Comparison of ENCODE assay signal across 1 cellular context in the genomic region with DNA sequence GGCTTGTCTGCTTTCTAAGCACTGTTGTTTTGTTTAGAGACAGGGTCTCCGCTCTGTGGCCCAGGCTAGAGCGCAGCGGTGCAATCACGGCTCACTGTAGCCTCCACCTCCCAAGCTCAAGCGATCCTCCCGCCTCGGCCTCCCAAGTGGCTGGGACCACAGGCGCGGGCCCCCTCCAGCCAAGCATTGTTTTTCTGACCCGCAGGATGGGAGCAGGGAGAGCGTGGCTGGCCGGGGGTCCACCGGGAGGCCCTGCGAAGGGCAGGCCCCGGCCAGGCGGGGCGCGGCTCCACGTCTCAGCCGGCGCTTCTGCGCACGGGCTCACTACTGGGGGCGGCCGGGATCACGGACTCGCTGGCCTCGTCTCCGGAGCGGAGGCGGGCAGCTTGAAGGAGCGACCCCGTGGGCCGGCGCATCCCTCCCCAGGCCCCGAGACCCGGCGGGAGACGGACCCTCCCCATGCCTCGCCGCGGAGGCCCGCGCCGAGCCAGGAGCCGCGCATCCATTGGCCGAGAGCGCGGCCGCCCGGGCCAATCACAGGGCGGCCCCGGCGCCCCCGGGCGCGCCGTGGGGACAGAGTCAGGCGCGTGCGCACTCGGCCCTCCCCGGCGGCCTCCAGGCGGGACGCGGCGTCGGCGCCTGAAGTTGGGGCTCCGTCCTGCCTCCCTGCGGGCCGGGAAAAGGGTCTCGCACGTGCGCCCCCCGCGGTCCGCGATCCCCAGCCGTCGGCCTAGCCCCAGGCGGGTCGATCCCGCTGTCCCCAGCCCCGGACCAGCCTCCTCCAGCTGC.
TF ChIP-seq lines count a peak whose summit lies in the region.

No MANE protein-coding gene starts in this region.

TF ChIP-seq in HepG2, 621 proteins besides CTCF, POLR2A, EP300 and RAD21 (continued from another document and continues in another):
- TF ChIP-seq, protein P1, sequence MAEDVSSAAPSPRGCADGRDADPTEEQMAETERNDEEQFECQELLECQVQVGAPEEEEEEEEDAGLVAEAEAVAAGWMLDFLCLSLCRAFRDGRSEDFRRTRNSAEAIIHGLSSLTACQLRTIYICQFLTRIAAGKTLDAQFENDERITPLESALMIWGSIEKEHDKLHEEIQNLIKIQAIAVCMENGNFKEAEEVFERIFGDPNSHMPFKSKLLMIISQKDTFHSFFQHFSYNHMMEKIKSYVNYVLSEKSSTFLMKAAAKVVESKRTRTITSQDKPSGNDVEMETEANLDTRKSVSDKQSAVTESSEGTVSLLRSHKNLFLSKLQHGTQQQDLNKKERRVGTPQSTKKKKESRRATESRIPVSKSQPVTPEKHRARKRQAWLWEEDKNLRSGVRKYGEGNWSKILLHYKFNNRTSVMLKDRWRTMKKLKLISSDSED (CRISPR knock-in tag; IDR thresholded peaks at IDR 0.05), result 0 out of 2 replicates have a peak, but pooled peaks have one; percentile 77
- TF ChIP-seq ZNF3 (CRISPR knock-in tag; IDR thresholded peaks at IDR 0.05) (0 out of 2 replicates have a peak, but pooled peaks have one; percentile 31), RAD51 (IDR thresholded peaks at IDR 0.05; ENCODE audit: borderline replicate concordance) (no peak), ZNF33A (CRISPR knock-in tag; IDR thresholded peaks at IDR 0.05; ENCODE audit: borderline replicate concordance) (no peak), CCDC6 (CRISPR knock-in tag; IDR thresholded peaks at IDR 0.05) (peak; percentile 81; the same call in 1 of the 2 replicates), PHB2 (IDR thresholded peaks at IDR 0.05; ENCODE audit: partially characterized antibody) (no peak), ELF4 (CRISPR knock-in tag; IDR thresholded peaks at IDR 0.05; ENCODE audit: borderline replicate concordance) (no peak), ISL2 (CRISPR knock-in tag; IDR thresholded peaks at IDR 0.05) (no peak), SALL2 (CRISPR knock-in tag; IDR thresholded peaks at IDR 0.05) (peak; percentile 36; the same call in 1 of the 2 replicates), IKZF4 (CRISPR knock-in tag; IDR thresholded peaks at IDR 0.05; ENCODE audit: borderline replicate concordance, low read depth, not compliant biosample characterization) (peak; percentile 90), YY1 (IDR thresholded peaks at IDR 0.05; ENCODE audit: insufficient read depth, insufficient replicate concordance, low read depth, low read length) (no peak), SETDB1 (CRISPR knock-in tag; IDR thresholded peaks at IDR 0.05; ENCODE audit: borderline replicate concordance) (no peak), GLI4 (CRISPR knock-in tag; IDR thresholded peaks at IDR 0.05; ENCODE audit: borderline replicate concordance) (no peak), FOXK2 (IDR thresholded peaks at IDR 0.05) (no peak), RFXANK (CRISPR knock-in tag; IDR thresholded peaks at IDR 0.05) (0 out of 2 replicates have a peak, but pooled peaks have one; percentile 59), TCF7 (IDR thresholded peaks at IDR 0.05; ENCODE audit: low read depth) (no peak), ZNF546 (CRISPR knock-in tag; conservative IDR thresholded peaks at IDR 0.05) (peak; percentile 92; the same call in 1 of the 2 replicates), NFRKB (IDR thresholded peaks at IDR 0.05) (no peak), SP140L (CRISPR knock-in tag; IDR thresholded peaks at IDR 0.05; ENCODE audit: borderline replicate concordance) (no peak), SMARCE1 (IDR thresholded peaks at IDR 0.05; ENCODE audit: borderline replicate concordance) (no peak), TBX3 (IDR thresholded peaks at IDR 0.05; ENCODE audit: borderline replicate concordance) (no peak), NPAS2 (CRISPR knock-in tag; IDR thresholded peaks at IDR 0.05; ENCODE audit: borderline replicate concordance) (no peak), SIX4 (CRISPR knock-in tag; IDR thresholded peaks at IDR 0.05) (no peak), ZNF878 (CRISPR knock-in tag; IDR thresholded peaks at IDR 0.05) (no peak), ZNF101 (CRISPR knock-in tag; IDR thresholded peaks at IDR 0.05; ENCODE audit: borderline replicate concordance, low read depth) (0 out of 2 replicates have a peak, but pooled peaks have one; percentile 76), ZNF670 (CRISPR knock-in tag; IDR thresholded peaks at IDR 0.05; ENCODE audit: borderline replicate concordance) (no peak; the same call in 1 of the 2 replicates), RFX1 (IDR thresholded peaks at IDR 0.05) (no peak), NRL (CRISPR knock-in tag; IDR thresholded peaks at IDR 0.05; ENCODE audit: borderline replicate concordance) (peak; percentile 88), RCOR2 (CRISPR knock-in tag; IDR thresholded peaks at IDR 0.05) (no peak), SAFB2 (CRISPR knock-in tag; IDR thresholded peaks at IDR 0.05; ENCODE audit: borderline replicate concordance, low read depth) (peak; percentile 41; the same call in 1 of the 2 replicates), ZNF660 (CRISPR knock-in tag; IDR thresholded peaks at IDR 0.05; ENCODE audit: borderline replicate concordance, low read depth) (no peak), CREB1 (IDR thresholded peaks at IDR 0.05) (no peak), CREB1 (CRISPR knock-in tag; IDR thresholded peaks at IDR 0.05) (no peak)
- TF ChIP-seq, protein P2, sequence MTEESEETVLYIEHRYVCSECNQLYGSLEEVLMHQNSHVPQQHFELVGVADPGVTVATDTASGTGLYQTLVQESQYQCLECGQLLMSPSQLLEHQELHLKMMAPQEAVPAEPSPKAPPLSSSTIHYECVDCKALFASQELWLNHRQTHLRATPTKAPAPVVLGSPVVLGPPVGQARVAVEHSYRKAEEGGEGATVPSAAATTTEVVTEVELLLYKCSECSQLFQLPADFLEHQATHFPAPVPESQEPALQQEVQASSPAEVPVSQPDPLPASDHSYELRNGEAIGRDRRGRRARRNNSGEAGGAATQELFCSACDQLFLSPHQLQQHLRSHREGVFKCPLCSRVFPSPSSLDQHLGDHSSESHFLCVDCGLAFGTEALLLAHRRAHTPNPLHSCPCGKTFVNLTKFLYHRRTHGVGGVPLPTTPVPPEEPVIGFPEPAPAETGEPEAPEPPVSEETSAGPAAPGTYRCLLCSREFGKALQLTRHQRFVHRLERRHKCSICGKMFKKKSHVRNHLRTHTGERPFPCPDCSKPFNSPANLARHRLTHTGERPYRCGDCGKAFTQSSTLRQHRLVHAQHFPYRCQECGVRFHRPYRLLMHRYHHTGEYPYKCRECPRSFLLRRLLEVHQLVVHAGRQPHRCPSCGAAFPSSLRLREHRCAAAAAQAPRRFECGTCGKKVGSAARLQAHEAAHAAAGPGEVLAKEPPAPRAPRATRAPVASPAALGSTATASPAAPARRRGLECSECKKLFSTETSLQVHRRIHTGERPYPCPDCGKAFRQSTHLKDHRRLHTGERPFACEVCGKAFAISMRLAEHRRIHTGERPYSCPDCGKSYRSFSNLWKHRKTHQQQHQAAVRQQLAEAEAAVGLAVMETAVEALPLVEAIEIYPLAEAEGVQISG (CRISPR knock-in tag; IDR thresholded peaks at IDR 0.05), result no peak; the same call in 1 of the 2 replicates
- TF ChIP-seq, protein P3, sequence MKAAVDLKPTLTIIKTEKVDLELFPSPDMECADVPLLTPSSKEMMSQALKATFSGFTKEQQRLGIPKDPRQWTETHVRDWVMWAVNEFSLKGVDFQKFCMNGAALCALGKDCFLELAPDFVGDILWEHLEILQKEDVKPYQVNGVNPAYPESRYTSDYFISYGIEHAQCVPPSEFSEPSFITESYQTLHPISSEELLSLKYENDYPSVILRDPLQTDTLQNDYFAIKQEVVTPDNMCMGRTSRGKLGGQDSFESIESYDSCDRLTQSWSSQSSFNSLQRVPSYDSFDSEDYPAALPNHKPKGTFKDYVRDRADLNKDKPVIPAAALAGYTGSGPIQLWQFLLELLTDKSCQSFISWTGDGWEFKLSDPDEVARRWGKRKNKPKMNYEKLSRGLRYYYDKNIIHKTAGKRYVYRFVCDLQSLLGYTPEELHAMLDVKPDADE (CRISPR knock-in tag; IDR thresholded peaks at IDR 0.05), result no peak
- TF ChIP-seq, protein P4, sequence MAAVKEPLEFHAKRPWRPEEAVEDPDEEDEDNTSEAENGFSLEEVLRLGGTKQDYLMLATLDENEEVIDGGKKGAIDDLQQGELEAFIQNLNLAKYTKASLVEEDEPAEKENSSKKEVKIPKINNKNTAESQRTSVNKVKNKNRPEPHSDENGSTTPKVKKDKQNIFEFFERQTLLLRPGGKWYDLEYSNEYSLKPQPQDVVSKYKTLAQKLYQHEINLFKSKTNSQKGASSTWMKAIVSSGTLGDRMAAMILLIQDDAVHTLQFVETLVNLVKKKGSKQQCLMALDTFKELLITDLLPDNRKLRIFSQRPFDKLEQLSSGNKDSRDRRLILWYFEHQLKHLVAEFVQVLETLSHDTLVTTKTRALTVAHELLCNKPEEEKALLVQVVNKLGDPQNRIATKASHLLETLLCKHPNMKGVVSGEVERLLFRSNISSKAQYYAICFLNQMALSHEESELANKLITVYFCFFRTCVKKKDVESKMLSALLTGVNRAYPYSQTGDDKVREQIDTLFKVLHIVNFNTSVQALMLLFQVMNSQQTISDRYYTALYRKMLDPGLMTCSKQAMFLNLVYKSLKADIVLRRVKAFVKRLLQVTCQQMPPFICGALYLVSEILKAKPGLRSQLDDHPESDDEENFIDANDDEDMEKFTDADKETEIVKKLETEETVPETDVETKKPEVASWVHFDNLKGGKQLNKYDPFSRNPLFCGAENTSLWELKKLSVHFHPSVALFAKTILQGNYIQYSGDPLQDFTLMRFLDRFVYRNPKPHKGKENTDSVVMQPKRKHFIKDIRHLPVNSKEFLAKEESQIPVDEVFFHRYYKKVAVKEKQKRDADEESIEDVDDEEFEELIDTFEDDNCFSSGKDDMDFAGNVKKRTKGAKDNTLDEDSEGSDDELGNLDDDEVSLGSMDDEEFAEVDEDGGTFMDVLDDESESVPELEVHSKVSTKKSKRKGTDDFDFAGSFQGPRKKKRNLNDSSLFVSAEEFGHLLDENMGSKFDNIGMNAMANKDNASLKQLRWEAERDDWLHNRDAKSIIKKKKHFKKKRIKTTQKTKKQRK (IDR thresholded peaks at IDR 0.05; ENCODE audit: low read length), result no peak
- TF ChIP-seq, protein P5, sequence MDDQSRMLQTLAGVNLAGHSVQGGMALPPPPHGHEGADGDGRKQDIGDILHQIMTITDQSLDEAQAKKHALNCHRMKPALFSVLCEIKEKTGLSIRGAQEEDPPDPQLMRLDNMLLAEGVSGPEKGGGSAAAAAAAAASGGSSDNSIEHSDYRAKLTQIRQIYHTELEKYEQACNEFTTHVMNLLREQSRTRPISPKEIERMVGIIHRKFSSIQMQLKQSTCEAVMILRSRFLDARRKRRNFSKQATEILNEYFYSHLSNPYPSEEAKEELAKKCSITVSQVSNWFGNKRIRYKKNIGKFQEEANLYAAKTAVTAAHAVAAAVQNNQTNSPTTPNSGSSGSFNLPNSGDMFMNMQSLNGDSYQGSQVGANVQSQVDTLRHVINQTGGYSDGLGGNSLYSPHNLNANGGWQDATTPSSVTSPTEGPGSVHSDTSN (CRISPR knock-in tag; IDR thresholded peaks at IDR 0.05; ENCODE audit: borderline replicate concordance), result no peak
- TF ChIP-seq, protein P6, sequence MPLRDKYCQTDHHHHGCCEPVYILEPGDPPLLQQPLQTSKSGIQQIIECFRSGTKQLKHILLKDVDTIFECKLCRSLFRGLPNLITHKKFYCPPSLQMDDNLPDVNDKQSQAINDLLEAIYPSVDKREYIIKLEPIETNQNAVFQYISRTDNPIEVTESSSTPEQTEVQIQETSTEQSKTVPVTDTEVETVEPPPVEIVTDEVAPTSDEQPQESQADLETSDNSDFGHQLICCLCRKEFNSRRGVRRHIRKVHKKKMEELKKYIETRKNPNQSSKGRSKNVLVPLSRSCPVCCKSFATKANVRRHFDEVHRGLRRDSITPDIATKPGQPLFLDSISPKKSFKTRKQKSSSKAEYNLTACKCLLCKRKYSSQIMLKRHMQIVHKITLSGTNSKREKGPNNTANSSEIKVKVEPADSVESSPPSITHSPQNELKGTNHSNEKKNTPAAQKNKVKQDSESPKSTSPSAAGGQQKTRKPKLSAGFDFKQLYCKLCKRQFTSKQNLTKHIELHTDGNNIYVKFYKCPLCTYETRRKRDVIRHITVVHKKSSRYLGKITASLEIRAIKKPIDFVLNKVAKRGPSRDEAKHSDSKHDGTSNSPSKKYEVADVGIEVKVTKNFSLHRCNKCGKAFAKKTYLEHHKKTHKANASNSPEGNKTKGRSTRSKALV (CRISPR knock-in tag; IDR thresholded peaks at IDR 0.05), result no peak
- TF ChIP-seq, protein P7, sequence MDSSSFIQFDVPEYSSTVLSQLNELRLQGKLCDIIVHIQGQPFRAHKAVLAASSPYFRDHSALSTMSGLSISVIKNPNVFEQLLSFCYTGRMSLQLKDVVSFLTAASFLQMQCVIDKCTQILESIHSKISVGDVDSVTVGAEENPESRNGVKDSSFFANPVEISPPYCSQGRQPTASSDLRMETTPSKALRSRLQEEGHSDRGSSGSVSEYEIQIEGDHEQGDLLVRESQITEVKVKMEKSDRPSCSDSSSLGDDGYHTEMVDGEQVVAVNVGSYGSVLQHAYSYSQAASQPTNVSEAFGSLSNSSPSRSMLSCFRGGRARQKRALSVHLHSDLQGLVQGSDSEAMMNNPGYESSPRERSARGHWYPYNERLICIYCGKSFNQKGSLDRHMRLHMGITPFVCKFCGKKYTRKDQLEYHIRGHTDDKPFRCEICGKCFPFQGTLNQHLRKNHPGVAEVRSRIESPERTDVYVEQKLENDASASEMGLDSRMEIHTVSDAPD (CRISPR knock-in tag; IDR thresholded peaks at IDR 0.05), result 0 out of 2 replicates have a peak, but pooled peaks have one; percentile 27
- TF ChIP-seq, protein P8, sequence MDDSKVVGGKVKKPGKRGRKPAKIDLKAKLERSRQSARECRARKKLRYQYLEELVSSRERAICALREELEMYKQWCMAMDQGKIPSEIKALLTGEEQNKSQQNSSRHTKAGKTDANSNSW (CRISPR knock-in tag; IDR thresholded peaks at IDR 0.05; ENCODE audit: borderline replicate concordance), result peak; percentile 71; the same call in 1 of the 2 replicates
- TF ChIP-seq, protein P9, sequence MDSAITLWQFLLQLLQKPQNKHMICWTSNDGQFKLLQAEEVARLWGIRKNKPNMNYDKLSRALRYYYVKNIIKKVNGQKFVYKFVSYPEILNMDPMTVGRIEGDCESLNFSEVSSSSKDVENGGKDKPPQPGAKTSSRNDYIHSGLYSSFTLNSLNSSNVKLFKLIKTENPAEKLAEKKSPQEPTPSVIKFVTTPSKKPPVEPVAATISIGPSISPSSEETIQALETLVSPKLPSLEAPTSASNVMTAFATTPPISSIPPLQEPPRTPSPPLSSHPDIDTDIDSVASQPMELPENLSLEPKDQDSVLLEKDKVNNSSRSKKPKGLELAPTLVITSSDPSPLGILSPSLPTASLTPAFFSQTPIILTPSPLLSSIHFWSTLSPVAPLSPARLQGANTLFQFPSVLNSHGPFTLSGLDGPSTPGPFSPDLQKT (CRISPR knock-in tag; IDR thresholded peaks at IDR 0.05; ENCODE audit: borderline replicate concordance), result 0 out of 2 replicates have a peak, but pooled peaks have one; percentile 68
